In the genomic region with DNA sequence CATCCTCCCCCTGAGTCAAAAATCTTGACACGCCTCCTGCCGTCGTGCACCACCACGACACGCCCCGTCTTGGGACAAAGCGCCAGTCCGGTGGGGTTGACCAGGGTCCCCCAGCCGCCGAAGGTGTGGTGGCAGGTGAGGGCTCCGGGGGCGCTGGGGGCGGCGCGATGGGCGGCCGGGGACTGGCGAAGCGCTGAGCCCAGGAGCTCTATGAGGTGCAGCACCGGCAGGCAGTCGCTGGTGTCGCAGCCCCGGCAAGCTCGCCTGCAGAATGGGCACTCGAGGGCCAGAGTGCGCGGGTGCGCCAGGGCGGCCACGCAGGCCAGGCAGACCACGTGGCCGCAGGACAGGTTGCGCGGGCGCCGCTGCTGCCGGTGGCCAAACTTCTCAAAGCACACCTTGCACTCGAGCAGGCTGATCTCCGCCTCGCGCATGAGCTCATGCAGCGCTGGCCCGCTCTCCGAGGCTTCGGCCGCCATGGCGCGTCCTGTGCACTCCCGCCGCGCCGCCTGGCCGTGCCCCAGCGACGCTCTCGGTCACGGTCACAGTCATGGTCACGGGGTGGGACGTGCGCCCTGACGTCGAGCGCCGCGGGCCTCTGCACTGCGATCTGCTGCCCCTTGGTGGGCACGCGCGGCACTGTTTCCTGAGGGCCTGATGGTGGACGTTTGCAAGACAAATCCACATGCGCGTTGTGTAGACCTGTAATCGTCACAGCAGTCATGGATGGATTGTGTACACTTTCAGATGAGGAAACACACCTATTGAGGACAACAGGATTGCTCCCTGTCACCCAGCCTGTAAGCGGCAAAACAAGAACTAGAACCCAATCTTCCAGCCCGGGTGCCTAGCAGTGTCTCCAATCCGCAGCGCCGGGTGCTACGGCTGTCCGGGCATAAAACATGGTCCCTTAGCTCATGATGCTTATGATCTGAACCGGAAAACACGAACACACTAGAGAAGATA, we compare ENCODE assay signal across 8 cellular contexts. TPM values are rescaled to one million over a fixed set of nuclear protein-coding genes. Genes with fewer than 3 reads are reported as not detected.
DNase-seq lines count a peak whose midpoint lies in the region; ATAC-seq and TF ChIP-seq lines count a peak whose summit lies in the region.

A gene (minus strand): TSS at position 550 of the 966 bp plus-strand sequence. CDS start 71 bp downstream, at position 479.

- no peaks in the 10 kb centered on the region for H3K36me3 Mint-ChIP-seq in T-helper 17 cell (ENCODE audit: low read depth)

- 14% methylated on average over 82 of the region's 82 CpGs for WGBS in right cardiac atrium
- 14 to 17% (median 16%) methylated on average over 55 to 82 of the region's 82 CpGs for WGBS in psoas muscle, 3 donors

- H3K36me3 ChIP-seq in ascending aorta = no peaks in the 10 kb centered on the region
- H3K36me3 ChIP-seq in psoas muscle (ENCODE audit: insufficient read depth in 1 of 2, low read depth in 1 of 2) = no peaks in the 10 kb centered on the region

- intact Hi-C loops in ascending aorta (cut with DNase I) (loop anchor here (1.0 to 5.0 kb wide), 5 partner anchors 80 to 540 kb away; no protein-coding TSS in a partner anchor), right cardiac atrium (cut with DNase I) (loop anchor here (5.0 to 10.0 kb wide), 5 partner anchors 128 to 290 kb away; a partner anchor contains a TSS), psoas muscle (cut with DNase I) (loop anchor here (2.0 to 10.0 kb wide), 4 partner anchors 135 to 968 kb away; a partner anchor contains a TSS)

- no peak for TF ChIP-seq EP300 in Ishikawa (IDR thresholded peaks at IDR 0.05; ENCODE audit: borderline replicate concordance)

- ATAC-seq in GM21529 (IDR thresholded peaks at IDR 0.05; ENCODE audit: unreplicated experiment) (peak; percentile 98), T-helper 17 cell (peak; percentile 100), right cardiac atrium (peak; percentile 99), psoas muscle (peak; percentile 99 to 100 (median 99))

- H3K27me3 ChIP-seq in ascending aorta (no peaks in the 10 kb centered on the region), right cardiac atrium (ENCODE audit: control insufficient read depth, insufficient read depth) (no peaks in the 10 kb centered on the region), psoas muscle (ENCODE audit: insufficient read depth in 3 of 3, low read length in 2 of 3) (no peaks in the 10 kb centered on the region)

- peaks cover 10% of the 10 kb centered on the region for H3K4me1 Mint-ChIP-seq in T-helper 17 cell

- H3K27ac ChIP-seq in ascending aorta (peak within 1 kb of the TSS; percentile 15 to 63), right cardiac atrium (ENCODE audit: low read length) (no peak within 1 kb of the TSS), psoas muscle (peak within 1 kb of the TSS; percentile 77)

- peak; percentile 90 to 98 (median 96) for TF ChIP-seq CTCF in ascending aorta (IDR thresholded peaks at IDR 0.05)
- TF ChIP-seq CTCF in psoas muscle (IDR thresholded peaks at IDR 0.05) = peak; percentile 98

- no peak within 1 kb of the TSS for H3K27ac Mint-ChIP-seq in T-helper 17 cell

- peak; percentile 88 for TF ChIP-seq RAD21 in Ishikawa (IDR thresholded peaks at IDR 0.05; ENCODE audit: low read depth)

- H3K27me3 Mint-ChIP-seq in T-helper 17 cell = peaks cover 10% of the 10 kb centered on the region

- peak within 1 kb of the TSS; percentile 66 to 77 for H3K4me3 ChIP-seq in ascending aorta
- peak within 1 kb of the TSS; percentile 17 for H3K4me3 ChIP-seq in right cardiac atrium (ENCODE audit: low read length)
- peak within 1 kb of the TSS; percentile 73 for H3K4me3 ChIP-seq in psoas muscle

- peaks cover 0 to 10% of the 10 kb centered on the region in 2 donors for H3K4me1 ChIP-seq in ascending aorta
- no peaks in the 10 kb centered on the region for H3K4me1 ChIP-seq in right cardiac atrium (ENCODE audit: control insufficient read depth, insufficient read depth, low read length)
- H3K4me1 ChIP-seq in psoas muscle = peaks cover 12% of the 10 kb centered on the region

- DNase-seq in DMS53 treated with DMSO at 0.1 percent for 48 hours (lab: John Stamatoyannopoulos, UW; ENCODE audit: unreplicated experiment) (peak; percentile 88), T-helper 17 cell (peak; percentile 41 to 62 (median 47)), ascending aorta (ENCODE audit: low spot score in 2 of 2) (peak; percentile 68 to 95), right cardiac atrium (peak; percentile 93 to 97 (median 96)), psoas muscle (peak; percentile 92 to 95), ureter (ENCODE audit: low spot score) (peak; percentile 91)

- H3K4me3 Mint-ChIP-seq in T-helper 17 cell = peak within 1 kb of the TSS; percentile 79

- H3K9me3 ChIP-seq in T-helper 17 cell (ENCODE audit: control insufficient read depth, low read length, poor library complexity, severe bottlenecking) (no peaks in the 10 kb centered on the region), ascending aorta (no peaks in the 10 kb centered on the region), right cardiac atrium (ENCODE audit: control insufficient read depth, low read length) (no peaks in the 10 kb centered on the region), psoas muscle (no peaks in the 10 kb centered on the region)

TF ChIP-seq in Ishikawa, 13 proteins besides CTCF, POLR2A, EP300 and RAD21:
- no peak for TF ChIP-seq FOXM1 (IDR thresholded peaks at IDR 0.05; ENCODE audit: borderline replicate concordance, low read depth)
- 0 out of 2 replicates have a peak, but pooled peaks have one; percentile 18 for TF ChIP-seq CREB1 (IDR thresholded peaks at IDR 0.05; ENCODE audit: low read depth)
- TF ChIP-seq NFIC (IDR thresholded peaks at IDR 0.05) = 0 out of 2 replicates have a peak, but pooled peaks have one; percentile 49
- no peak for TF ChIP-seq TCF12 (IDR thresholded peaks at IDR 0.05; ENCODE audit: low read depth)
- TF ChIP-seq TAF1 (IDR thresholded peaks at IDR 0.05; ENCODE audit: low read depth) = peak; percentile 32; the same call in 1 of the 2 replicates
- TF ChIP-seq, protein P1, sequence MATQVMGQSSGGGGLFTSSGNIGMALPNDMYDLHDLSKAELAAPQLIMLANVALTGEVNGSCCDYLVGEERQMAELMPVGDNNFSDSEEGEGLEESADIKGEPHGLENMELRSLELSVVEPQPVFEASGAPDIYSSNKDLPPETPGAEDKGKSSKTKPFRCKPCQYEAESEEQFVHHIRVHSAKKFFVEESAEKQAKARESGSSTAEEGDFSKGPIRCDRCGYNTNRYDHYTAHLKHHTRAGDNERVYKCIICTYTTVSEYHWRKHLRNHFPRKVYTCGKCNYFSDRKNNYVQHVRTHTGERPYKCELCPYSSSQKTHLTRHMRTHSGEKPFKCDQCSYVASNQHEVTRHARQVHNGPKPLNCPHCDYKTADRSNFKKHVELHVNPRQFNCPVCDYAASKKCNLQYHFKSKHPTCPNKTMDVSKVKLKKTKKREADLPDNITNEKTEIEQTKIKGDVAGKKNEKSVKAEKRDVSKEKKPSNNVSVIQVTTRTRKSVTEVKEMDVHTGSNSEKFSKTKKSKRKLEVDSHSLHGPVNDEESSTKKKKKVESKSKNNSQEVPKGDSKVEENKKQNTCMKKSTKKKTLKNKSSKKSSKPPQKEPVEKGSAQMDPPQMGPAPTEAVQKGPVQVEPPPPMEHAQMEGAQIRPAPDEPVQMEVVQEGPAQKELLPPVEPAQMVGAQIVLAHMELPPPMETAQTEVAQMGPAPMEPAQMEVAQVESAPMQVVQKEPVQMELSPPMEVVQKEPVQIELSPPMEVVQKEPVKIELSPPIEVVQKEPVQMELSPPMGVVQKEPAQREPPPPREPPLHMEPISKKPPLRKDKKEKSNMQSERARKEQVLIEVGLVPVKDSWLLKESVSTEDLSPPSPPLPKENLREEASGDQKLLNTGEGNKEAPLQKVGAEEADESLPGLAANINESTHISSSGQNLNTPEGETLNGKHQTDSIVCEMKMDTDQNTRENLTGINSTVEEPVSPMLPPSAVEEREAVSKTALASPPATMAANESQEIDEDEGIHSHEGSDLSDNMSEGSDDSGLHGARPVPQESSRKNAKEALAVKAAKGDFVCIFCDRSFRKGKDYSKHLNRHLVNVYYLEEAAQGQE (IDR thresholded peaks at IDR 0.05; ENCODE audit: low read depth) = no peak
- TF ChIP-seq, protein P2, sequence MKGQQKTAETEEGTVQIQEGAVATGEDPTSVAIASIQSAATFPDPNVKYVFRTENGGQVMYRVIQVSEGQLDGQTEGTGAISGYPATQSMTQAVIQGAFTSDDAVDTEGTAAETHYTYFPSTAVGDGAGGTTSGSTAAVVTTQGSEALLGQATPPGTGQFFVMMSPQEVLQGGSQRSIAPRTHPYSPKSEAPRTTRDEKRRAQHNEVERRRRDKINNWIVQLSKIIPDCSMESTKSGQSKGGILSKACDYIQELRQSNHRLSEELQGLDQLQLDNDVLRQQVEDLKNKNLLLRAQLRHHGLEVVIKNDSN (IDR thresholded peaks at IDR 0.05) = peak; percentile 92
- no peak for TF ChIP-seq CEBPB (IDR thresholded peaks at IDR 0.05)
- TF ChIP-seq YY1 (IDR thresholded peaks at IDR 0.05; ENCODE audit: low read depth) = peak; percentile 83
- TF ChIP-seq ZBTB7A (IDR thresholded peaks at IDR 0.05; ENCODE audit: low read depth) = no peak
- TF ChIP-seq TEAD4 (IDR thresholded peaks at IDR 0.05) = no peak
- no peak for TF ChIP-seq EGR1 (IDR thresholded peaks at IDR 0.05)
- TF ChIP-seq, protein P3, sequence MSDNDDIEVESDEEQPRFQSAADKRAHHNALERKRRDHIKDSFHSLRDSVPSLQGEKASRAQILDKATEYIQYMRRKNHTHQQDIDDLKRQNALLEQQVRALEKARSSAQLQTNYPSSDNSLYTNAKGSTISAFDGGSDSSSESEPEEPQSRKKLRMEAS (IDR thresholded peaks at IDR 0.05) = peak; percentile 98
TF ChIP-seq in Ishikawa: peak in this region for 6.

RNA-seq across cellular contexts. Expression of the gene that starts here (rescaled TPM):
- under 1 TPM; 0.13 to 0.37 TPM for total RNA-seq in T-helper 17 cell
- total RNA-seq in ascending aorta = 0.32 TPM
- 1 to 10 TPM; 1.3 to 3.7 (median 2.7) TPM for total RNA-seq in right cardiac atrium
- 2.1 TPM for polyA plus RNA-seq in right cardiac atrium
- total RNA-seq in psoas muscle = 1 to 10 TPM in 2 of 4 donors, under 1 TPM in 2; 0.84 to 3.0 (median 1.6) TPM
- 1 to 10 TPM; 1.4 to 3.2 (median 2.6) TPM for polyA plus RNA-seq in psoas muscle
- total RNA-seq in ureter = 4.1 TPM

Comparison
In these comparisons a context has a peak if more than half of its experiments do, and no peak if none do; other contexts are left out.
1. Peak in DNase-seq and ATAC-seq in T-helper 17 cell; RNA of the gene not detected or under 1 TPM.
2. Peak in DNase-seq, H3K4me3 ChIP-seq and H3K27ac ChIP-seq in ascending aorta; RNA of the gene not detected or under 1 TPM.
3. H3K4me3 ChIP-seq: peak in every context shown above with its lines; median percentile 73 in psoas muscle; 72 in ascending aorta; 17 in right cardiac atrium.